ENCODE assay signal across 9 cellular contexts in genomic region chr21:41367598-41368360, GRCh38. TPM values are rescaled to one million over a fixed set of nuclear protein-coding genes. Genes with fewer than 3 reads are reported as not detected.
DNase-seq lines count a peak whose midpoint lies in the region; ATAC-seq and TF ChIP-seq lines count a peak whose summit lies in the region.
"Had no signal": no experiment of that assay in that cellular context is flagged by ENCODE, and none has a peak within 500 bp of the region (broad histone marks: within the 10 kb centered on the region; RNA-seq: fewer than 3 reads in every experiment).

No MANE protein-coding gene starts in this region.

- no peaks in the 10 kb centered on the region for H3K79me2 ChIP-seq in GM23248 (ENCODE audit: insufficient read depth)

- peaks cover 2 to 29% (median 8%) of the 10 kb centered on the region in 3 donors for H3K27me3 ChIP-seq in sigmoid colon
- H3K27me3 ChIP-seq in GM23248 (replicated peaks; ENCODE audit: insufficient read depth) = no peaks in the 10 kb centered on the region; the same call in 1 of the 2 replicates

- no peak for TF ChIP-seq EP300 in sigmoid colon (IDR thresholded peaks at IDR 0.05)

- no peak for TF ChIP-seq POLR2A in sigmoid colon (IDR thresholded peaks at IDR 0.05)

- H3K9me2 ChIP-seq in GM23248 (ENCODE audit: insufficient read depth) = no peaks in the 10 kb centered on the region

- H3K4me3 ChIP-seq in sigmoid colon = no peak overlapping the region
- H3K4me3 ChIP-seq in GM23248 = no peak overlapping the region

- peaks cover 70% of the 10 kb centered on the region for H3K4me1 Mint-ChIP-seq in activated CD4-positive, alpha-beta memory T cell treated with anti-CD3 and anti-CD28 coated beads for 36 hours (ENCODE audit: low read depth)
- peaks cover 86% of the 10 kb centered on the region for H3K4me1 Mint-ChIP-seq in activated CD4-positive, alpha-beta memory T cell treated with anti-CD3 and anti-CD28 coated beads, Interleukin-2, amount 10 ng/mL, durations not matched to agents 7 days and 5 days

- H2AFZ ChIP-seq in GM23248 = no peak overlapping the region

- H3K4me2 ChIP-seq in GM23248 (ENCODE audit: unreplicated experiment) = no peak overlapping the region

- H3K27ac Mint-ChIP-seq in activated CD4-positive, alpha-beta memory T cell treated with anti-CD3 and anti-CD28 coated beads for 36 hours = peak overlapping the region; percentile 52
- H3K27ac Mint-ChIP-seq in activated CD4-positive, alpha-beta memory T cell treated with anti-CD3 and anti-CD28 coated beads, Interleukin-2, amount 10 ng/mL, durations not matched to agents 7 days and 5 days = no peak overlapping the region

- H3K4me3 Mint-ChIP-seq in activated CD4-positive, alpha-beta memory T cell treated with anti-CD3 and anti-CD28 coated beads for 36 hours = no peak overlapping the region
- H3K4me3 Mint-ChIP-seq in activated CD4-positive, alpha-beta memory T cell treated with anti-CD3 and anti-CD28 coated beads, Interleukin-2, amount 10 ng/mL, durations not matched to agents 7 days and 5 days = no peak overlapping the region

- no peaks in the 10 kb centered on the region for H4K20me1 ChIP-seq in GM23248 (ENCODE audit: insufficient read depth)

- H3K9me3 ChIP-seq in sigmoid colon (no peaks in the 10 kb centered on the region), GM23248 (ENCODE audit: low read depth) (no peaks in the 10 kb centered on the region)
- H3K9me3 ChIP-seq: heart left ventricle had no signal

- H3K9me3 Mint-ChIP-seq in activated CD4-positive, alpha-beta memory T cell treated with anti-CD3 and anti-CD28 coated beads for 36 hours = peaks cover 2% of the 10 kb centered on the region
- no peaks in the 10 kb centered on the region for H3K9me3 Mint-ChIP-seq in activated CD4-positive, alpha-beta memory T cell treated with anti-CD3 and anti-CD28 coated beads, Interleukin-2, amount 10 ng/mL, durations not matched to agents 7 days and 5 days

- CTCF ChIA-PET in activated CD4-positive, alpha-beta memory T cell treated with anti-CD3 and anti-CD28 coated beads for 36 hours (lab: Charles Lee) = no interaction called here
- CTCF ChIA-PET in activated CD4-positive, alpha-beta memory T cell treated with anti-CD3 and anti-CD28 coated beads, Interleukin-2, amount 10 ng/mL, durations not matched to agents 7 days and 5 days (lab: Charles Lee) = interaction anchor here (1.3 kb wide), 1 partner anchor 44 kb away, joined by 5 read pairs; no protein-coding TSS in a partner anchor

- POLR2A ChIA-PET in activated CD4-positive, alpha-beta memory T cell treated with anti-CD3 and anti-CD28 coated beads for 36 hours (lab: Charles Lee) = no interaction called here
- POLR2A ChIA-PET in activated CD4-positive, alpha-beta memory T cell treated with anti-CD3 and anti-CD28 coated beads, Interleukin-2, amount 10 ng/mL, durations not matched to agents 7 days and 5 days (lab: Charles Lee) = interaction anchor here (2.9 to 3.0 kb wide), 2 partner anchors 57 to 60 kb away, joined by 19 to 42 read pairs; partner anchors contain the start of gene MX1

- H3K36me3 Mint-ChIP-seq in activated CD4-positive, alpha-beta memory T cell treated with anti-CD3 and anti-CD28 coated beads for 36 hours = peaks cover 3% of the 10 kb centered on the region
- peaks cover 82% of the 10 kb centered on the region for H3K36me3 Mint-ChIP-seq in activated CD4-positive, alpha-beta memory T cell treated with anti-CD3 and anti-CD28 coated beads, Interleukin-2, amount 10 ng/mL, durations not matched to agents 7 days and 5 days (ENCODE audit: low read depth)

- ATAC-seq in GM21723 (IDR thresholded peaks at IDR 0.05; ENCODE audit: unreplicated experiment) = peak; percentile 71

- H3K27ac ChIP-seq in sigmoid colon (peak overlapping the region in 1 of 4 donors; percentile 44), GM23248 (no peak overlapping the region)

- peaks cover 0 to 13% (median 5%) of the 10 kb centered on the region in 4 donors for H3K4me1 ChIP-seq in sigmoid colon
- 0 out of 2 replicates have a peak, but pooled peaks cover under 1% of the 10 kb centered on the region for H3K4me1 ChIP-seq in GM23248 (ENCODE audit: insufficient read depth)

- peaks cover 3% of the 10 kb centered on the region; the same call in 1 of the 2 replicates for H3F3A ChIP-seq in GM23248 (ENCODE audit: insufficient read depth)

- no peaks in the 10 kb centered on the region for H3K36me3 ChIP-seq in sigmoid colon
- H3K36me3 ChIP-seq in GM23248 (ENCODE audit: low read depth) = no peaks in the 10 kb centered on the region

- in situ Hi-C loops in GM23248 (cut with MboI) = no loop called here

- TF ChIP-seq CTCF in sigmoid colon (IDR thresholded peaks at IDR 0.05) = no peak

- DNase-seq in activated CD4-positive, alpha-beta memory T cell treated with anti-CD3 and anti-CD28 coated beads for 36 hours = no peak
- no peak for DNase-seq in activated CD4-positive, alpha-beta memory T cell treated with anti-CD3 and anti-CD28 coated beads, Interleukin-2, amount 10 ng/mL, durations not matched to agents 7 days and 5 days
- DNase-seq in MV-4-11 (lab: John Stamatoyannopoulos, UW) (peak; percentile 66), sigmoid colon (peak; percentile 62), SK-N-DZ (ENCODE audit: low spot score) (no peak), NCI-H526 treated with DMSO at 0.1 percent for 48 hours (lab: John Stamatoyannopoulos, UW) (no peak), GM23248 (no peak)

- intact Hi-C loops in activated CD4-positive, alpha-beta memory T cell treated with anti-CD3 and anti-CD28 coated beads for 36 hours (cut with micrococcal nuclease) = loop anchor here (10.0 kb wide), 2 partner anchors 83 to 197 kb away; no protein-coding TSS in a partner anchor
- intact Hi-C loops in sigmoid colon (cut with DNase I) = loop anchor here (10.0 kb wide), 1 partner anchor 47 kb away; no protein-coding TSS in a partner anchor

- H3K27me3 Mint-ChIP-seq in activated CD4-positive, alpha-beta memory T cell treated with anti-CD3 and anti-CD28 coated beads for 36 hours = no peaks in the 10 kb centered on the region
- no peaks in the 10 kb centered on the region for H3K27me3 Mint-ChIP-seq in activated CD4-positive, alpha-beta memory T cell treated with anti-CD3 and anti-CD28 coated beads, Interleukin-2, amount 10 ng/mL, durations not matched to agents 7 days and 5 days

- H3K9ac ChIP-seq in GM23248 = no peak overlapping the region

- WGBS in sigmoid colon, 2 donors = 75 to 86% methylated on average over 15 of the region's 15 CpGs
- 70 to 71% methylated on average over 15 of the region's 15 CpGs for WGBS in GM23248 (ENCODE audit: low coverage in 1 of 2, low lambda C conversion rate in 2 of 2, missing lambda C conversion rate in 2 of 2), 2 experiments

RNA-seq across cellular contexts. Expression of gene MX2, which starts 6.0 kb away (rescaled TPM):
- 10 to 100 TPM; 25.3 to 26.9 TPM for total RNA-seq in activated CD4-positive, alpha-beta memory T cell treated with anti-CD3 and anti-CD28 coated beads for 36 hours
- total RNA-seq in activated CD4-positive, alpha-beta memory T cell treated with anti-CD3 and anti-CD28 coated beads, Interleukin-2, amount 10 ng/mL, durations not matched to agents 7 days and 5 days = 100 to 1,000 TPM; 167 to 171 TPM
- total RNA-seq in sigmoid colon = 1 to 10 TPM; 5.1 to 9.6 (median 7.3) TPM
- polyA plus RNA-seq in sigmoid colon (10 to 100 TPM in 1 of 3 donors, 1 to 10 TPM in 2; 2.5 to 23.9 (median 6.0) TPM), GM23248 (2016; fragmentation: Nextera tagmentation; extraction: Ambion mirVana) (0.46 and 0.85 TPM in 2 replicates)
- polyA plus RNA-seq in SK-N-DZ (2014; cell fraction: cytosol; rRNA removed) = not detected in 2 replicates
- polyA plus RNA-seq in SK-N-DZ (2014; cell fraction: nucleus; rRNA removed) = not detected in 2 replicates
- 0.54 and 2.8 TPM in 2 replicates for total RNA-seq in GM23248 (2014; rRNA removed; shearing (Covaris generic))

RNA-seq across cellular contexts. Expression of gene FAM3B, which starts 51.2 kb away (rescaled TPM):
- not detected for total RNA-seq in activated CD4-positive, alpha-beta memory T cell treated with anti-CD3 and anti-CD28 coated beads for 36 hours
- total RNA-seq in activated CD4-positive, alpha-beta memory T cell treated with anti-CD3 and anti-CD28 coated beads, Interleukin-2, amount 10 ng/mL, durations not matched to agents 7 days and 5 days = not detected
- under 1 TPM in 1 of 4 donors, not detected in 3; 0.16 TPM for total RNA-seq in sigmoid colon
- polyA plus RNA-seq in sigmoid colon (1 to 10 TPM in 2 of 3 donors, not detected in 1; 1.4 to 2.5 TPM), GM23248 (2016; fragmentation: Nextera tagmentation; extraction: Ambion mirVana) (not detected in 2 replicates)
- 0.21 TPM in 1 of 2 replicates, not detected in the other for polyA plus RNA-seq in SK-N-DZ (2014; cell fraction: cytosol; rRNA removed)
- polyA plus RNA-seq in SK-N-DZ (2014; cell fraction: nucleus; rRNA removed) = not detected in 2 replicates
- total RNA-seq in GM23248 (2014; rRNA removed; shearing (Covaris generic)) = not detected in 2 replicates

RNA-seq across cellular contexts. Expression of gene MX1, which starts 58.3 kb away (rescaled TPM):
- 100 to 1,000 TPM; 106 TPM for total RNA-seq in activated CD4-positive, alpha-beta memory T cell treated with anti-CD3 and anti-CD28 coated beads for 36 hours
- 100 to 1,000 TPM; 682 to 702 TPM for total RNA-seq in activated CD4-positive, alpha-beta memory T cell treated with anti-CD3 and anti-CD28 coated beads, Interleukin-2, amount 10 ng/mL, durations not matched to agents 7 days and 5 days
- total RNA-seq in sigmoid colon = 10 to 100 TPM in 3 of 4 donors, 1 to 10 TPM in 1; 8.6 to 30.7 (median 26.7) TPM
- polyA plus RNA-seq in sigmoid colon (10 to 100 TPM; 13.2 to 76.7 (median 34.9) TPM), GM23248 (2016; fragmentation: Nextera tagmentation; extraction: Ambion mirVana) (1.0 and 1.6 TPM in 2 replicates)
- polyA plus RNA-seq in SK-N-DZ (2014; cell fraction: cytosol; rRNA removed) = not detected in 2 replicates
- polyA plus RNA-seq in SK-N-DZ (2014; cell fraction: nucleus; rRNA removed) = not detected in 2 replicates
- total RNA-seq in GM23248 (2014; rRNA removed; shearing (Covaris generic)) = 1.6 and 1.9 TPM in 2 replicates

Comparison
In these comparisons a context has a peak if more than half of its experiments do, and no peak if none do; other contexts are left out.
1. RNA of gene MX2, which starts 6.0 kb away (total RNA-seq): 167 to 171 TPM in activated CD4-positive, alpha-beta memory T cell treated with anti-CD3 and anti-CD28 coated beads, Interleukin-2, amount 10 ng/mL, durations not matched to agents 7 days and 5 days; 25.3 to 26.9 TPM in activated CD4-positive, alpha-beta memory T cell treated with anti-CD3 and anti-CD28 coated beads for 36 hours, 5.1 to 9.6 TPM in sigmoid colon and 0.54 to 2.8 TPM in GM23248; every median in the first group is over 4 times any median in the second.
2. RNA of gene MX1, which starts 58.3 kb away (total RNA-seq): 682 to 702 TPM in activated CD4-positive, alpha-beta memory T cell treated with anti-CD3 and anti-CD28 coated beads, Interleukin-2, amount 10 ng/mL, durations not matched to agents 7 days and 5 days; 106 TPM in activated CD4-positive, alpha-beta memory T cell treated with anti-CD3 and anti-CD28 coated beads for 36 hours, 8.6 to 30.7 TPM in sigmoid colon and 1.6 to 1.9 TPM in GM23248; every median in the first group is over 4 times any median in the second.
3. DNase-seq: peak in MV-4-11 (single experiment) and sigmoid colon (single experiment); none in activated CD4-positive, alpha-beta memory T cell treated with anti-CD3 and anti-CD28 coated beads for 36 hours (single experiment), activated CD4-positive, alpha-beta memory T cell treated with anti-CD3 and anti-CD28 coated beads, Interleukin-2, amount 10 ng/mL, durations not matched to agents 7 days and 5 days (single experiment), SK-N-DZ (single experiment), NCI-H526 treated with DMSO at 0.1 percent for 48 hours (single experiment) and GM23248 (single experiment).